In genomic region chr16:90077240-90077756, GRCh38 we compare ENCODE assay signal across 8 cellular contexts. TPM values are rescaled to one million over a fixed set of nuclear protein-coding genes. Genes with fewer than 3 reads are reported as not detected.
DNase-seq lines count a peak whose midpoint lies in the region; ATAC-seq and TF ChIP-seq lines count a peak whose summit lies in the region.

Gene PRDM7, minus strand, starts transcription at chr16:90077331. Its CDS starts 1,421 bp downstream, at chr16:90075910.

- peaks cover 0 to 2% of the 10 kb centered on the region in 2 donors for H3K4me1 ChIP-seq in lung (ENCODE audit: control insufficient read depth in 2 of 2, insufficient read depth in 2 of 2, low read length in 2 of 2)

- POLR2A ChIA-PET in activated CD8-positive, alpha-beta T cell treated with anti-CD3 and anti-CD28 coated beads, Interleukin-2, amount 10 ng/mL, durations not matched to agents 7 days and 5 days (lab: Charles Lee), result no interaction called here

- no peaks in the 10 kb centered on the region for H3K36me3 ChIP-seq in lung (ENCODE audit: control insufficient read depth in 2 of 2, insufficient read depth in 2 of 2, low read length in 2 of 2)

- H3K4me1 Mint-ChIP-seq in activated CD8-positive, alpha-beta T cell treated with anti-CD3 and anti-CD28 coated beads, Interleukin-2, amount 10 ng/mL, durations not matched to agents 7 days and 5 days (ENCODE audit: low read depth), result peaks cover 24% of the 10 kb centered on the region

- WGBS in lung, 2 donors, result 1 to 12% methylated on average over 30 to 32 of the region's 32 CpGs

- peak within 1 kb of the TSS; percentile 75 for H3K4me3 Mint-ChIP-seq in activated CD8-positive, alpha-beta T cell treated with anti-CD3 and anti-CD28 coated beads, Interleukin-2, amount 10 ng/mL, durations not matched to agents 7 days and 5 days

- no peak within 1 kb of the TSS for H3K4me3 ChIP-seq in lung

- DNase-seq in Ammon's horn (ENCODE audit: low spot score) (peak; percentile 97), NCI-H774 (lab: John Stamatoyannopoulos, UW) (peak; percentile 87), lung (ENCODE audit: low spot score) (peak; percentile 98)
- peak; percentile 94 for DNase-seq in activated CD8-positive, alpha-beta T cell treated with anti-CD3 and anti-CD28 coated beads, Interleukin-2, amount 10 ng/mL, durations not matched to agents 7 days and 5 days
- DNase-seq in effector CD4-positive, alpha-beta T cell, result peak; percentile 91
- peak; percentile 94 to 97 for DNase-seq in stimulated activated CD4-positive, alpha-beta T cell treated with anti-CD3 and anti-CD28 coated beads, Interleukin-4, amount 100 ng/mL, for 48 hours (ENCODE audit: low read depth in 2 of 2)

- H3K27ac Mint-ChIP-seq in activated CD8-positive, alpha-beta T cell treated with anti-CD3 and anti-CD28 coated beads, Interleukin-2, amount 10 ng/mL, durations not matched to agents 7 days and 5 days, result peak within 1 kb of the TSS; percentile 62

- H3K9me3 ChIP-seq in lung (ENCODE audit: control insufficient read depth in 2 of 2, insufficient read depth in 1 of 2, low read length in 1 of 2), result peaks cover 0 to 2% of the 10 kb centered on the region in 2 donors

- peak within 1 kb of the TSS in 1 of 2 donors; percentile 24 for H3K27ac ChIP-seq in lung (ENCODE audit: low read depth in 1 of 2, low read length in 1 of 2)

- no peaks in the 10 kb centered on the region for H3K36me3 Mint-ChIP-seq in activated CD8-positive, alpha-beta T cell treated with anti-CD3 and anti-CD28 coated beads, Interleukin-2, amount 10 ng/mL, durations not matched to agents 7 days and 5 days (ENCODE audit: low read depth)

- CTCF ChIA-PET in activated CD8-positive, alpha-beta T cell treated with anti-CD3 and anti-CD28 coated beads, Interleukin-2, amount 10 ng/mL, durations not matched to agents 7 days and 5 days (lab: Charles Lee), result no interaction called here

- H3K9me3 Mint-ChIP-seq in activated CD8-positive, alpha-beta T cell treated with anti-CD3 and anti-CD28 coated beads, Interleukin-2, amount 10 ng/mL, durations not matched to agents 7 days and 5 days (ENCODE audit: insufficient read depth), result no peaks in the 10 kb centered on the region

- ATAC-seq in GM19328 (IDR thresholded peaks at IDR 0.05; ENCODE audit: unreplicated experiment) (peak; percentile 72), HG03469 (IDR thresholded peaks at IDR 0.05; ENCODE audit: unreplicated experiment) (peak; percentile 63), lung (ENCODE audit: insufficient read depth, low FRiP score) (peak; percentile 97)
- peak; percentile 96 for ATAC-seq in activated CD8-positive, alpha-beta T cell treated with anti-CD3 and anti-CD28 coated beads, Interleukin-2, amount 10 ng/mL, durations not matched to agents 7 days and 5 days

- no peaks in the 10 kb centered on the region for H3K27me3 ChIP-seq in lung (ENCODE audit: control insufficient read depth, insufficient read depth)

- TF ChIP-seq CTCF in lung (IDR thresholded peaks at IDR 0.05; ENCODE audit: control extremely low read depth, extremely low read depth), result no peak

- peaks cover 31% of the 10 kb centered on the region for H3K27me3 Mint-ChIP-seq in activated CD8-positive, alpha-beta T cell treated with anti-CD3 and anti-CD28 coated beads, Interleukin-2, amount 10 ng/mL, durations not matched to agents 7 days and 5 days (ENCODE audit: low read depth)

RNA-seq across cellular contexts. Expression of gene PRDM7, which starts in this region (rescaled TPM):
- not detected for total RNA-seq in activated CD8-positive, alpha-beta T cell treated with anti-CD3 and anti-CD28 coated beads, Interleukin-2, amount 10 ng/mL, durations not matched to agents 7 days and 5 days
- total RNA-seq in lung, result not detected
- polyA plus RNA-seq in lung, result not detected

Comparison
In these comparisons a context has a peak if more than half of its experiments do, and no peak if none do; other contexts are left out.
1. Peak in DNase-seq and ATAC-seq in activated CD8-positive, alpha-beta T cell treated with anti-CD3 and anti-CD28 coated beads, Interleukin-2, amount 10 ng/mL, durations not matched to agents 7 days and 5 days; RNA of the gene not detected or under 1 TPM.
2. Peak in DNase-seq and ATAC-seq in lung; RNA of the gene not detected or under 1 TPM.